20 cellular contexts compared by ENCODE assay signal in the genomic region with DNA sequence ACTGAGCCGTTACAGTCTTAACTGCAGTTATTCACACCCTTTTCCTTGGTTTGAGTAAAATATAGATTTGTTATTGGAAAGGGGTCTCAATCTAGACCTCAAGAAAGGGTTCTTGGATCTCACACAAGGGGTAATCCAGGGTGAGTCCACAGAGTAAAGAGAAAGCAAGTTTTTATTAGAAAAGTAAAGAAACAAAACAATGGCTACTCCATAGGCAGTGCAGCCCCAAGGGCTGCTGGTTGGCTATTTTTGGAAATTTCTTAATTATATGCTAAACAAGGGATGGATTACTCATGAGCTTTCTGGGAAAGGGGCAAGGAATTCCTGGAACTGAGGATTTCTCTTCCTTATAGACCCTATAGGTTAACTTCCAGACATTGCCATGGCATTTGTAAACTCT. TPM values are rescaled to one million over a fixed set of nuclear protein-coding genes. Genes with fewer than 3 reads are reported as not detected.
"Had no signal": no experiment of that assay in that cellular context is flagged by ENCODE, and none has a peak within 500 bp of the region (broad histone marks: within the 10 kb centered on the region; RNA-seq: fewer than 3 reads in every experiment).

No MANE protein-coding gene starts in this region.

- H3K9me3 Mint-ChIP-seq: activated naive CD4-positive, alpha-beta T cell treated with anti-CD3 and anti-CD28 coated beads for 36 hours; activated T-helper 2 cell treated with anti-CD3 and anti-CD28 coated beads, Interferon-gamma antibody, Interleukin-2, Interleukin-4, amounts not matched to agents 10 μg/mL and 5 μg/mL and 100 μg/mL, durations not matched to agents 14 hours and 24 hours and 36 hours; memory B cell; naive thymus-derived CD8-positive, alpha-beta T cell; stimulated activated naive CD8-positive, alpha-beta T cell treated with anti-CD3 and anti-CD28 coated beads, Interleukin-15, Interleukin-2, amounts not matched to agents 100 ng/mL and 50 ng/mL, for 24 hours; T-helper 1 cell treated with Interleukin-12 subunit alpha and Interleukin-12 subunit beta and Interleukin-4 antibody, amounts not matched to agents 30 μg/mL and 1 μg/mL, for 36 hours; type B pancreatic cell had no signal

- H3K4me1 ChIP-seq: foreskin keratinocyte, right atrium auricular region, suprapubic skin had no signal

- ATAC-seq: foreskin keratinocyte; naive thymus-derived CD8-positive, alpha-beta T cell had no signal

- H3K4me1 Mint-ChIP-seq: memory B cell; naive thymus-derived CD8-positive, alpha-beta T cell had no signal

- H3K4me3 ChIP-seq: esophagus muscularis mucosa, left ventricle myocardium inferior, right atrium auricular region, suprapubic skin had no signal

- H3K4me3 Mint-ChIP-seq: activated naive CD4-positive, alpha-beta T cell treated with anti-CD3 and anti-CD28 coated beads for 36 hours; memory B cell; naive thymus-derived CD8-positive, alpha-beta T cell; stimulated activated naive CD8-positive, alpha-beta T cell treated with anti-CD3 and anti-CD28 coated beads, Interleukin-15, Interleukin-2, amounts not matched to agents 100 ng/mL and 50 ng/mL, for 24 hours; T-helper 1 cell treated with Interleukin-12 subunit alpha and Interleukin-12 subunit beta and Interleukin-4 antibody, amounts not matched to agents 30 μg/mL and 1 μg/mL, for 36 hours; type B pancreatic cell had no signal

- H3K27ac ChIP-seq: esophagus muscularis mucosa, foreskin keratinocyte, left ventricle myocardium inferior, right atrium auricular region, suprapubic skin, VCaP had no signal

- H3K27ac Mint-ChIP-seq: activated naive CD4-positive, alpha-beta T cell treated with anti-CD3 and anti-CD28 coated beads for 36 hours; activated T-helper 2 cell treated with anti-CD3 and anti-CD28 coated beads, Interferon-gamma antibody, Interleukin-2, Interleukin-4, amounts not matched to agents 10 μg/mL and 5 μg/mL and 100 μg/mL, durations not matched to agents 14 hours and 24 hours and 36 hours; memory B cell; stimulated activated naive CD8-positive, alpha-beta T cell treated with anti-CD3 and anti-CD28 coated beads, Interleukin-15, Interleukin-2, amounts not matched to agents 100 ng/mL and 50 ng/mL, for 24 hours; T-helper 1 cell treated with Interleukin-12 subunit alpha and Interleukin-12 subunit beta and Interleukin-4 antibody, amounts not matched to agents 30 μg/mL and 1 μg/mL, for 36 hours; type B pancreatic cell had no signal

- H3K36me3 ChIP-seq: esophagus muscularis mucosa, left ventricle myocardium inferior, right atrium auricular region, suprapubic skin had no signal

- H3K9me3 ChIP-seq: esophagus muscularis mucosa, left ventricle myocardium inferior, right atrium auricular region, suprapubic skin had no signal

- FAIRE-seq: colon had no signal

- H3K27me3 Mint-ChIP-seq: memory B cell; naive thymus-derived CD8-positive, alpha-beta T cell had no signal

- DNase-seq: activated CD4-positive, alpha-beta T cell treated with anti-CD3 and anti-CD28 coated beads for 1 hour; activated CD4-positive, alpha-beta T cell treated with anti-CD3 and anti-CD28 coated beads, Interleukin-2, amount 50 U/mL, for 48 hours; activated naive CD4-positive, alpha-beta T cell treated with anti-CD3 and anti-CD28 coated beads for 36 hours; caudate nucleus; foreskin keratinocyte; glutamatergic neuron; left ventricle myocardium inferior; naive thymus-derived CD8-positive, alpha-beta T cell; posterior cingulate gyrus had no signal

- H3K27me3 ChIP-seq: esophagus muscularis mucosa, right atrium auricular region, suprapubic skin had no signal

- H3K36me3 Mint-ChIP-seq: memory B cell; naive thymus-derived CD8-positive, alpha-beta T cell; type B pancreatic cell had no signal

RNA-seq across cellular contexts. Expression of gene MILR1, which starts 24.6 kb away (rescaled TPM):
- total RNA-seq: foreskin keratinocyte; kidney epithelial cell; naive thymus-derived CD8-positive, alpha-beta T cell had no signal
- polyA plus RNA-seq: foreskin keratinocyte; naive thymus-derived CD8-positive, alpha-beta T cell had no signal

RNA-seq across cellular contexts. Expression of gene PECAM1, which starts 33.7 kb away (rescaled TPM):
- total RNA-seq: foreskin keratinocyte had no signal
- polyA plus RNA-seq: foreskin keratinocyte had no signal
